27 cellular contexts compared by ENCODE assay signal in genomic region chr9:14168381-14168780, GRCh38.
"Had no signal": no experiment of that assay in that cellular context is flagged by ENCODE, and none has a peak within 500 bp of the region (broad histone marks: within the 10 kb centered on the region; RNA-seq: fewer than 3 reads in every experiment).

No MANE protein-coding gene starts in this region.

- H3K4me3 ChIP-seq: pancreas, prostate gland, right lobe of liver, sigmoid colon, stomach, thoracic aorta, thyroid gland, tibial nerve, upper lobe of left lung, vagina had no signal

- H3K36me3 ChIP-seq: neutrophil, pancreas, prostate gland, right lobe of liver, sigmoid colon, stomach, thoracic aorta, thyroid gland, upper lobe of left lung, vagina had no signal

- H3K4me1 ChIP-seq: prostate gland had no signal

- H3K27ac ChIP-seq: neutrophil, pancreas, prostate gland, right lobe of liver, sigmoid colon, stomach, thoracic aorta, thyroid gland, tibial nerve, upper lobe of left lung, vagina had no signal

- H3K27ac Mint-ChIP-seq: natural killer cell treated with Interleukin-12 subunit alpha and Interleukin-12 subunit beta and Interleukin-15 and Interleukin-18, amount 100 ng/mL, for 72 hours; nephron progenitor cell; stimulated activated effector memory CD8-positive, alpha-beta T cell treated with anti-CD3 and anti-CD28 coated beads, Interleukin-12 subunit alpha, Interleukin-12 subunit beta, amount 100 ng/mL, for 72 hours; stimulated activated naive B cell treated with anti-CD40 and anti-IgM and Interleukin-4, amounts not matched to agents 10 μg/mL and 1 μg/mL and 100 μg/mL, for 72 hours; stimulated activated naive CD8-positive, alpha-beta T cell treated with anti-CD3 and anti-CD28 coated beads, Interleukin-15, Interleukin-2, amounts not matched to agents 100 ng/mL and 50 ng/mL, for 24 hours had no signal

- H3K4me1 Mint-ChIP-seq: neural crest cell; stimulated activated effector memory CD8-positive, alpha-beta T cell treated with anti-CD3 and anti-CD28 coated beads, Interleukin-12 subunit alpha, Interleukin-12 subunit beta, amount 100 ng/mL, for 72 hours; stimulated activated naive B cell treated with anti-CD40 and anti-IgM and Interleukin-4, amounts not matched to agents 10 μg/mL and 1 μg/mL and 100 μg/mL, for 72 hours had no signal

- DNase-seq: nephron progenitor cell; nucleus accumbens; pancreas; right cardiac atrium; right lobe of liver; sigmoid colon; small intestine; stimulated activated CD4-positive, alpha-beta T cell treated with anti-CD3 and anti-CD28 coated beads, Interleukin-15, amount 100 ng/mL, for 24 hours; stimulated activated CD4-positive, alpha-beta T cell treated with anti-CD3 and anti-CD28 coated beads, Interleukin-2, amount 100 ng/mL, for 24 hours; stimulated activated CD4-positive, alpha-beta T cell treated with anti-CD3 and anti-CD28 coated beads, Interleukin-2, amount 100 ng/mL, for 48 hours; stimulated activated CD4-positive, alpha-beta T cell treated with anti-CD3 and anti-CD28 coated beads, Interleukin-4, amount 100 ng/mL, for 24 hours; stimulated activated naive B cell treated with anti-CD40 and anti-IgM and Interleukin-4, amounts not matched to agents 10 μg/mL and 1 μg/mL and 100 μg/mL, for 72 hours; stimulated activated naive CD4-positive, alpha-beta T cell treated with Interleukin-2 at 50 U/mL for 16 hours; stomach; thyroid gland; trophoblast cell; upper lobe of left lung had no signal

- H3K36me3 Mint-ChIP-seq: natural killer cell treated with Interleukin-12 subunit alpha and Interleukin-12 subunit beta and Interleukin-15 and Interleukin-18, amount 100 ng/mL, for 72 hours; stimulated activated effector memory CD8-positive, alpha-beta T cell treated with anti-CD3 and anti-CD28 coated beads, Interleukin-12 subunit alpha, Interleukin-12 subunit beta, amount 100 ng/mL, for 72 hours; stimulated activated naive B cell treated with anti-CD40 and anti-IgM and Interleukin-4, amounts not matched to agents 10 μg/mL and 1 μg/mL and 100 μg/mL, for 72 hours had no signal

- FAIRE-seq: pancreas, small intestine, urothelium cell line had no signal

- H3K27me3 Mint-ChIP-seq: natural killer cell treated with Interleukin-12 subunit alpha and Interleukin-12 subunit beta and Interleukin-15 and Interleukin-18, amount 100 ng/mL, for 72 hours; stimulated activated naive B cell treated with anti-CD40 and anti-IgM and Interleukin-4, amounts not matched to agents 10 μg/mL and 1 μg/mL and 100 μg/mL, for 72 hours; stimulated activated naive CD8-positive, alpha-beta T cell treated with anti-CD3 and anti-CD28 coated beads, Interleukin-15, Interleukin-2, amounts not matched to agents 100 ng/mL and 50 ng/mL, for 24 hours had no signal

- H3K27me3 ChIP-seq: neutrophil, pancreas, right lobe of liver, sigmoid colon, stomach, thyroid gland, tibial nerve, upper lobe of left lung, vagina had no signal

- ATAC-seq: natural killer cell treated with Interleukin-12 subunit alpha and Interleukin-12 subunit beta and Interleukin-15 and Interleukin-18, amount 100 ng/mL, for 72 hours; pancreas; right lobe of liver; stimulated activated effector memory CD8-positive, alpha-beta T cell treated with anti-CD3 and anti-CD28 coated beads, Interleukin-12 subunit alpha, Interleukin-12 subunit beta, amount 100 ng/mL, for 72 hours; stimulated activated naive B cell treated with anti-CD40 and anti-IgM and Interleukin-4, amounts not matched to agents 10 μg/mL and 1 μg/mL and 100 μg/mL, for 72 hours had no signal

- H3K9me3 ChIP-seq: neutrophil, pancreas, prostate gland, right lobe of liver, sigmoid colon, stomach, thoracic aorta, thyroid gland, tibial nerve, upper lobe of left lung, vagina had no signal

- H3K9me3 Mint-ChIP-seq: nephron progenitor cell; neural crest cell; stimulated activated naive CD8-positive, alpha-beta T cell treated with anti-CD3 and anti-CD28 coated beads, Interleukin-15, Interleukin-2, amounts not matched to agents 100 ng/mL and 50 ng/mL, for 24 hours had no signal

- H3K4me3 Mint-ChIP-seq: natural killer cell treated with Interleukin-12 subunit alpha and Interleukin-12 subunit beta and Interleukin-15 and Interleukin-18, amount 100 ng/mL, for 72 hours; nephron progenitor cell; neural crest cell; stimulated activated effector memory CD8-positive, alpha-beta T cell treated with anti-CD3 and anti-CD28 coated beads, Interleukin-12 subunit alpha, Interleukin-12 subunit beta, amount 100 ng/mL, for 72 hours; stimulated activated naive B cell treated with anti-CD40 and anti-IgM and Interleukin-4, amounts not matched to agents 10 μg/mL and 1 μg/mL and 100 μg/mL, for 72 hours; stimulated activated naive CD8-positive, alpha-beta T cell treated with anti-CD3 and anti-CD28 coated beads, Interleukin-15, Interleukin-2, amounts not matched to agents 100 ng/mL and 50 ng/mL, for 24 hours had no signal
